8 cellular contexts compared by ENCODE assay signal in the genomic region with DNA sequence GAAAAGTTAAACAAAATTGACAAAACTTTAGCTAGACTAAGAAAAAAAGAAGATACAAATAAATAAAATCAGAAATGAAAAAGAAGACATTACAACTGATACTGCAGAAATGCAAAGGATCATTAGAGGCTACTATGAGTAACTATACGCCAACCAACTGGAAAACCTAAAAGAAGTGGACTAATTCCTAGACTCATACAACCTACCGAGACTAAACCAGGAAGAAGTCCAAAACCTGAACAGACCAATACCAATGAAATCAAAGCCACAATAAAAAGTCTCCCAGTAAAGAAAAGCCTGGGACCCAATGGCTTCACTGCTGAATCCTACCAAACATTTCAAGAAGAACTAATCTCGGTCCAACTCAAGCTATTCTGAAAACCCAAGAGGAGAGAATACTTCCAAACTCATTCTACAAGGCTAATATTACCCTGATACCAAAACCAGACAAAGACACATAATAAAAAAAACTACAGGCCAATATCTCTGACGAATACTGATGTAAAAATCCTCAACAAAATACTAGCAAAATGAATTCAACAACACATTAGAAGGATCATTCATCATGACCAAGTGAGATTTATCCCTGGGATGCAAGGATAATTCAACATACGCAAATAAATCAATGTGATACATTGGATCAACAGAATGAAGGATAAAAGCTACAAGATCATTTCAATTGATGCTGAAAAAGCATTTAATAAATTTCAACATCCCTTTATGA.
DNase-seq lines count a peak whose midpoint lies in the region; ATAC-seq and TF ChIP-seq lines count a peak whose summit lies in the region.

No MANE protein-coding gene starts in this region.

- H3K27ac ChIP-seq in brain microvascular endothelial cell, result no peak overlapping the region
- peak overlapping the region in 1 of 2 donors; percentile 61 for H3K27ac ChIP-seq in mucosa of rectum (ENCODE audit: low read depth in 2 of 2, low read length in 2 of 2)

- no peaks in the 10 kb centered on the region for H3K4me1 ChIP-seq in mucosa of rectum (ENCODE audit: control insufficient read depth in 2 of 2, insufficient read depth in 2 of 2, low read length in 2 of 2)

- peak overlapping the region in 1 of 2 donors; percentile 38 for H3K9ac ChIP-seq in mucosa of rectum (ENCODE audit: low read depth in 1 of 2, low read length in 2 of 2)

- no peaks in the 10 kb centered on the region for H3K9me3 ChIP-seq in mucosa of rectum (ENCODE audit: control insufficient read depth in 2 of 2, low read length in 2 of 2)

- DNase-seq in ACHN, result peak; percentile 31
- DNase-seq in brain microvascular endothelial cell, result no peak
- no peak for DNase-seq in amygdala (lab: John Stamatoyannopoulos, UW)
- no peak for DNase-seq in NCI-H2081 treated with DMSO at 0.1 percent for 48 hours (lab: John Stamatoyannopoulos, UW)

- no peaks in the 10 kb centered on the region for H3K27me3 ChIP-seq in brain microvascular endothelial cell (replicated peaks)
- H3K27me3 ChIP-seq in mucosa of rectum (ENCODE audit: control insufficient read depth in 2 of 2, insufficient read depth in 2 of 2, low read length in 2 of 2), result no peaks in the 10 kb centered on the region

- in situ Hi-C loops in ACHN (cut with HindIII; ENCODE audit: low pct_ligation_motif_present, low pct_unique_long_range_greater_than_20kb, low sequenced_read_pairs) (no loop called here), brain microvascular endothelial cell (cut with HindIII; ENCODE audit: low pct_ligation_motif_present, low sequenced_read_pairs) (no loop called here)

- peak; percentile 12 for ATAC-seq in HG03354 (IDR thresholded peaks at IDR 0.05; ENCODE audit: poor library complexity, severe bottlenecking, unreplicated experiment)
- no peak for ATAC-seq in HG02571 (IDR thresholded peaks at IDR 0.05; ENCODE audit: unreplicated experiment)
- ATAC-seq in GM21786 (IDR thresholded peaks at IDR 0.05; ENCODE audit: unreplicated experiment), result no peak

- H3K36me3 ChIP-seq in brain microvascular endothelial cell (replicated peaks) (no peaks in the 10 kb centered on the region), mucosa of rectum (ENCODE audit: control insufficient read depth in 2 of 2, insufficient read depth in 2 of 2, low read length in 2 of 2) (no peaks in the 10 kb centered on the region)

- H3K4me3 ChIP-seq in brain microvascular endothelial cell (ENCODE audit: low read depth, low read length) (peak overlapping the region; percentile 35), mucosa of rectum (ENCODE audit: low read length in 2 of 2) (peak overlapping the region; percentile 16 to 55)

- TF ChIP-seq CTCF in brain microvascular endothelial cell (IDR thresholded peaks at IDR 0.05; ENCODE audit: low read depth, low read length, missing control alignments), result no peak
